Comparison of ENCODE assay signal across 8 cellular contexts in genomic region chr19:53103141-53103902, GRCh38. TPM values are rescaled to one million over a fixed set of nuclear protein-coding genes. Genes with fewer than 3 reads are reported as not detected.
A peak's percentile ranks its signal among the peaks of the same experiment; 100 is the strongest.
DNase-seq lines count a peak whose midpoint lies in the region; ATAC-seq, FAIRE-seq and TF ChIP-seq lines count a peak whose summit lies in the region.

Gene ZNF160, minus strand, starts transcription at chr19:53103422. Its CDS starts 17,146 bp downstream, at chr19:53086276.

- H3K4me1 Mint-ChIP-seq in T-helper 17 cell (peaks cover 23% of the 10 kb centered on the region), progenitor cell of endocrine pancreas (ENCODE audit: low read depth) (peaks cover 11% of the 10 kb centered on the region)

- DNase-seq in GM12892 (ENCODE audit: insufficient read length): peak; percentile 96
- peak; percentile 96 for DNase-seq in NCI-H146 treated with DMSO at 0.1 percent for 48 hours (lab: John Stamatoyannopoulos, UW; ENCODE audit: unreplicated experiment)
- peak; percentile 96 to 97 (median 96) for DNase-seq in T-helper 17 cell
- DNase-seq in amygdala (lab: John Stamatoyannopoulos, UW): peak; percentile 67 to 99 (median 97)
- DNase-seq in left ventricle myocardium inferior: peak; percentile 100
- DNase-seq in progenitor cell of endocrine pancreas (ENCODE audit: low spot score, unreplicated experiment): peak; percentile 98
- DNase-seq in ureter (ENCODE audit: low spot score): peak; percentile 99

- H3K27me3 ChIP-seq in left ventricle myocardium inferior (ENCODE audit: low read depth): no peaks in the 10 kb centered on the region

- TF ChIP-seq POLR2A in GM12892 (IDR thresholded peaks at IDR 0.05; ENCODE audit: low read depth, low read length): peak; percentile 90

- H3K27ac ChIP-seq in left ventricle myocardium inferior (replicated peaks): peak within 1 kb of the TSS; percentile 97

- H3K27me3 Mint-ChIP-seq in T-helper 17 cell (no peaks in the 10 kb centered on the region), progenitor cell of endocrine pancreas (no peaks in the 10 kb centered on the region)

- peak; percentile 92 for FAIRE-seq in GM12892 (lab: Jason Lieb, UNC)

- peaks cover 48% of the 10 kb centered on the region for H3K4me1 ChIP-seq in left ventricle myocardium inferior

- peaks cover 13% of the 10 kb centered on the region for H3K36me3 Mint-ChIP-seq in T-helper 17 cell (ENCODE audit: low read depth)
- peaks cover 7% of the 10 kb centered on the region for H3K36me3 Mint-ChIP-seq in progenitor cell of endocrine pancreas (ENCODE audit: insufficient read depth)

- H3K9me3 ChIP-seq in T-helper 17 cell (ENCODE audit: control insufficient read depth, low read length, poor library complexity, severe bottlenecking): no peaks in the 10 kb centered on the region
- H3K9me3 ChIP-seq in left ventricle myocardium inferior (replicated peaks): no peaks in the 10 kb centered on the region

- H3K4me3 Mint-ChIP-seq in T-helper 17 cell: peak within 1 kb of the TSS; percentile 95
- H3K4me3 Mint-ChIP-seq in progenitor cell of endocrine pancreas (ENCODE audit: low read depth): peak within 1 kb of the TSS; percentile 92

- peak within 1 kb of the TSS; percentile 96 for H3K27ac Mint-ChIP-seq in T-helper 17 cell
- H3K27ac Mint-ChIP-seq in progenitor cell of endocrine pancreas: peak within 1 kb of the TSS; percentile 95

- no peaks in the 10 kb centered on the region for H3K9me3 Mint-ChIP-seq in progenitor cell of endocrine pancreas (ENCODE audit: low read depth)

- no peak for TF ChIP-seq CTCF in left ventricle myocardium inferior (IDR thresholded peaks at IDR 0.05; ENCODE audit: borderline replicate concordance)
- no peak for TF ChIP-seq CTCF in progenitor cell of endocrine pancreas (IDR thresholded peaks at IDR 0.05; ENCODE audit: unreplicated experiment)

- H3K36me3 ChIP-seq in left ventricle myocardium inferior: peaks cover 15% of the 10 kb centered on the region

- ATAC-seq in HG02840 (IDR thresholded peaks at IDR 0.05; ENCODE audit: low FRiP score, unreplicated experiment) (peak; percentile 95), T-helper 17 cell (peak; percentile 94)

- intact Hi-C loops in left ventricle myocardium inferior (cut with micrococcal nuclease): no loop called here

- peak within 1 kb of the TSS; percentile 93 for H3K4me3 ChIP-seq in left ventricle myocardium inferior

RNA-seq across cellular contexts. Expression of gene ZNF160, which starts in this region (rescaled TPM):
- polyA plus RNA-seq in GM12892 (2012; ENCODE audit: missing spikeins): 25.9 TPM
- total RNA-seq in T-helper 17 cell (10 to 100 TPM; 31.2 to 34.1 TPM), left ventricle myocardium inferior (16.8 TPM), progenitor cell of endocrine pancreas (51.0 and 53.8 TPM in 2 replicates), ureter (65.1 TPM)

Comparison
In these comparisons a context has a peak if more than half of its experiments do, and no peak if none do; other contexts are left out.
1. Peak in every context shown above with its lines: DNase-seq, ATAC-seq, H3K4me3 ChIP-seq and H3K27ac ChIP-seq.